In genomic region chr9:95512751-95513120, GRCh38 we compare ENCODE assay signal across 10 cellular contexts. TPM values are rescaled to one million over a fixed set of nuclear protein-coding genes. Genes with fewer than 3 reads are reported as not detected.
DNase-seq lines count a peak whose midpoint lies in the region; ATAC-seq and TF ChIP-seq lines count a peak whose summit lies in the region.
"Had no signal": no experiment of that assay in that cellular context is flagged by ENCODE, and none has a peak within 500 bp of the region (broad histone marks: within the 10 kb centered on the region; RNA-seq: fewer than 3 reads in every experiment).

No MANE protein-coding gene starts in this region.

- POLR2A ChIA-PET in A673 (lab: Charles Lee; ENCODE audit: low non-redundant PET), result no interaction called here

- peaks cover 49% of the 10 kb centered on the region for H3F3A ChIP-seq in SU-DHL-6 (ENCODE audit: insufficient read depth)

- no peak overlapping the region for H3K27ac ChIP-seq in A673 (ENCODE audit: low read depth, low read length, poor library complexity, severe bottlenecking)
- H3K27ac ChIP-seq in SU-DHL-6 (ENCODE audit: low read depth, low read length), result no peak overlapping the region
- H3K27ac ChIP-seq in iPS-18a (ENCODE audit: low read length), result no peak overlapping the region

- no peaks in the 10 kb centered on the region for H3K27me3 ChIP-seq in A673 (replicated peaks; ENCODE audit: insufficient read depth, low read depth, low read length, poor library complexity)
- peaks cover 46% of the 10 kb centered on the region for H3K27me3 ChIP-seq in H7 (ENCODE audit: control insufficient read depth, insufficient read depth, low read length)
- no peaks in the 10 kb centered on the region for H3K27me3 ChIP-seq in SU-DHL-6 (ENCODE audit: low read length)
- peaks cover 64% of the 10 kb centered on the region for H3K27me3 ChIP-seq in iPS-18a (ENCODE audit: control insufficient read depth, insufficient read depth, low read length)

- intact Hi-C loops in A673 (cut with micrococcal nuclease; ENCODE audit: unreplicated experiment), result loop anchor here (10.0 kb wide), 2 partner anchors 242 to 552 kb away; no protein-coding TSS in a partner anchor

- no peak overlapping the region for H2AFZ ChIP-seq in SU-DHL-6 (ENCODE audit: low read depth, low read length, severe bottlenecking)

- H4K20me1 ChIP-seq in SU-DHL-6 (ENCODE audit: low read depth, low read length), result no peaks in the 10 kb centered on the region

- H3K36me3 Mint-ChIP-seq in effector memory CD8-positive, alpha-beta T cell (ENCODE audit: insufficient read depth), result peaks cover 29% of the 10 kb centered on the region

- peak overlapping the region in 1 of 2 donors; percentile 28 for H3K4me3 Mint-ChIP-seq in effector memory CD8-positive, alpha-beta T cell

- H3K27ac Mint-ChIP-seq in effector memory CD8-positive, alpha-beta T cell, result no peak overlapping the region

- H3K36me3 ChIP-seq in A673 (ENCODE audit: insufficient read depth, low read length, poor library complexity, severe bottlenecking) (no peaks in the 10 kb centered on the region), H7 (replicated peaks; ENCODE audit: control insufficient read depth, insufficient read depth, low read length) (no peaks in the 10 kb centered on the region), SU-DHL-6 (ENCODE audit: low read length) (no peaks in the 10 kb centered on the region), iPS-18a (ENCODE audit: control insufficient read depth, low read depth, low read length) (no peaks in the 10 kb centered on the region)

- DNase-seq in A673 (ENCODE audit: low spot score) (no peak), H7 (peak; percentile 40), SK-N-DZ (ENCODE audit: low spot score) (no peak)
- DNase-seq in effector memory CD8-positive, alpha-beta T cell, result no peak
- DNase-seq: EL, NCI-H1092 treated with DMSO at 0.1 percent for 48 hours had no signal

- H3K9ac ChIP-seq in SU-DHL-6 (ENCODE audit: low read length) (no peak overlapping the region), iPS-18a (ENCODE audit: low read length) (no peak overlapping the region)

- H3K4me1 ChIP-seq in A673 (ENCODE audit: insufficient read depth, low read length, poor library complexity, severe bottlenecking) (peaks cover 44% of the 10 kb centered on the region), iPS-18a (ENCODE audit: control insufficient read depth, low read depth, low read length) (peaks cover 48% of the 10 kb centered on the region)

- H3K4me2 ChIP-seq in SU-DHL-6 (ENCODE audit: low read depth, low read length, poor library complexity, severe bottlenecking), result peak overlapping the region; percentile 99

- H3K79me2 ChIP-seq in SU-DHL-6 (ENCODE audit: insufficient read depth, low read length), result peaks cover 6% of the 10 kb centered on the region; the same call in 1 of the 2 replicates

- no peaks in the 10 kb centered on the region for H3K9me2 ChIP-seq in SU-DHL-6 (replicated peaks; ENCODE audit: insufficient read depth, low read length)

- ATAC-seq in effector memory CD8-positive, alpha-beta T cell (replicated peaks), result no peak
- ATAC-seq in HG02571 (IDR thresholded peaks at IDR 0.05; ENCODE audit: unreplicated experiment), result no peak
- no peak for ATAC-seq in HG02981 (IDR thresholded peaks at IDR 0.05; ENCODE audit: unreplicated experiment)

- no peak for TF ChIP-seq CTCF in A673 (conservative IDR thresholded peaks at IDR 0.05; ENCODE audit: low read depth, low read length)
- no peak for TF ChIP-seq CTCF in SU-DHL-6 (IDR thresholded peaks at IDR 0.05; ENCODE audit: insufficient read depth, low read length, poor library complexity, severe bottlenecking)

- H3K4me3 ChIP-seq in A673 (ENCODE audit: low read depth, low read length, poor library complexity, severe bottlenecking), result peak overlapping the region; percentile 84
- H3K4me3 ChIP-seq in H7 (ENCODE audit: insufficient read depth, low read depth, low read length), result no peak overlapping the region; the same call in 1 of the 2 replicates
- H3K4me3 ChIP-seq in SU-DHL-6 (ENCODE audit: insufficient read depth, low read length, poor library complexity, severe bottlenecking), result no peak overlapping the region
- peak overlapping the region; percentile 77 for H3K4me3 ChIP-seq in iPS-18a (ENCODE audit: low read length)

- H3K9me3 Mint-ChIP-seq in effector memory CD8-positive, alpha-beta T cell, result no peaks in the 10 kb centered on the region

- peaks cover 0 to 6% of the 10 kb centered on the region in 2 donors for H3K27me3 Mint-ChIP-seq in effector memory CD8-positive, alpha-beta T cell

- no peaks in the 10 kb centered on the region for H3K9me3 ChIP-seq in A673 (ENCODE audit: low read depth, low read length, poor library complexity, severe bottlenecking)
- no peaks in the 10 kb centered on the region for H3K9me3 ChIP-seq in SU-DHL-6 (ENCODE audit: insufficient read depth, low read length)
- no peaks in the 10 kb centered on the region for H3K9me3 ChIP-seq in iPS-18a (ENCODE audit: control insufficient read depth, low read depth, low read length)

- CTCF ChIA-PET in A673 (lab: Charles Lee), result no interaction called here

- peaks cover 30 to 44% of the 10 kb centered on the region in 2 donors for H3K4me1 Mint-ChIP-seq in effector memory CD8-positive, alpha-beta T cell (ENCODE audit: low read depth in 2 of 2)

- no TSS peak for BruUV-seq in A673 (replicated peaks; lab: Mats Ljungman, UMichigan)

RNA-seq across cellular contexts. Expression of gene PTCH1, which starts 4.0 kb away (rescaled TPM):
- total RNA-seq in A673 (2021), result 32.6 and 36.5 TPM in 2 replicates
- 14.0 and 18.3 TPM in 2 replicates for total RNA-seq in H7 (2014; rRNA removed; shearing (Covaris generic))
- polyA plus RNA-seq in SK-N-DZ (2014; cell fraction: cytosol; rRNA removed), result 6.5 and 7.5 TPM in 2 replicates
- polyA plus RNA-seq in SK-N-DZ (2014; cell fraction: nucleus; rRNA removed), result 11.4 and 18.6 TPM in 2 replicates

Comparison
In these comparisons a context has a peak if more than half of its experiments do, and no peak if none do; other contexts are left out.
1. H3K4me3 ChIP-seq: peak in A673 (single experiment) and iPS-18a (single experiment); none in H7 (single experiment) and SU-DHL-6 (single experiment).